28 cellular contexts compared by ENCODE assay signal in genomic region chr1:151847867-151848596, GRCh38. TPM values are rescaled to one million over a fixed set of nuclear protein-coding genes. Genes with fewer than 3 reads are reported as not detected.
DNase-seq lines count a peak whose midpoint lies in the region; ATAC-seq, FAIRE-seq and TF ChIP-seq lines count a peak whose summit lies in the region.
"Had no signal": no experiment of that assay in that cellular context is flagged by ENCODE, and none has a peak within 500 bp of the region (broad histone marks: within the 10 kb centered on the region; RNA-seq: fewer than 3 reads in every experiment).

No MANE protein-coding gene starts in this region.

- H3K4me1 ChIP-seq in endothelial cell of umbilical vein (ENCODE audit: control insufficient read depth, extremely low read depth, insufficient read depth, low read length): peaks cover 17% of the 10 kb centered on the region
- H3K4me1 ChIP-seq: breast epithelium, gastrocnemius medialis, tibial nerve had no signal

- FAIRE-seq in endothelial cell of umbilical vein (lab: Jason Lieb, UNC): peak; percentile 97
- FAIRE-seq: H1, keratinocyte had no signal

- peaks cover 9 to 16% of the 10 kb centered on the region in 2 donors for H3K36me3 Mint-ChIP-seq in activated T-cell treated with anti-CD3 and anti-CD28 coated beads, Interleukin-2, amount 50 U/mL, for 72 hours (ENCODE audit: insufficient read depth in 2 of 2)
- H3K36me3 Mint-ChIP-seq in stimulated activated naive B cell treated with anti-CD40 and anti-IgM and Interleukin-4, amounts not matched to agents 10 μg/mL and 1 μg/mL and 100 μg/mL, for 72 hours: peaks cover 15 to 40% of the 10 kb centered on the region in 2 donors
- H3K36me3 Mint-ChIP-seq: memory B cell had no signal

- no peaks in the 10 kb centered on the region for H3K9me3 ChIP-seq in endothelial cell of umbilical vein (replicated peaks; ENCODE audit: control insufficient read depth, insufficient read depth, low read length)
- H3K9me3 ChIP-seq: breast epithelium, gastrocnemius medialis, tibial nerve had no signal

- peak overlapping the region; percentile 71 to 74 for H3K4me3 Mint-ChIP-seq in activated T-cell treated with anti-CD3 and anti-CD28 coated beads, Interleukin-2, amount 50 U/mL, for 72 hours
- H3K4me3 Mint-ChIP-seq in stimulated activated naive B cell treated with anti-CD40 and anti-IgM and Interleukin-4, amounts not matched to agents 10 μg/mL and 1 μg/mL and 100 μg/mL, for 72 hours: no peak overlapping the region
- H3K4me3 Mint-ChIP-seq: CD4-positive, alpha-beta T cell; dendritic cell treated with granulocyte-macrophage colony-stimulating factor and Interleukin-4, amounts not matched to agents 40 ng/mL and 50 ng/mL, for 4 days; memory B cell; naive B cell had no signal

- H3K4me3 ChIP-seq in endothelial cell of umbilical vein (replicated peaks in 1 of 3; ENCODE audit: insufficient read depth in 1 of 3, low read depth in 1 of 3, low read length in 3 of 3): no peak overlapping the region
- H3K4me3 ChIP-seq: breast epithelium, gastrocnemius medialis, tibial nerve had no signal

- peak overlapping the region; percentile 93 for H3K27ac Mint-ChIP-seq in activated T-cell treated with anti-CD3 and anti-CD28 coated beads, Interleukin-2, amount 50 U/mL, for 72 hours
- no peak overlapping the region for H3K27ac Mint-ChIP-seq in stimulated activated naive B cell treated with anti-CD40 and anti-IgM and Interleukin-4, amounts not matched to agents 10 μg/mL and 1 μg/mL and 100 μg/mL, for 72 hours
- H3K27ac Mint-ChIP-seq: CD4-positive, alpha-beta T cell; dendritic cell treated with granulocyte-macrophage colony-stimulating factor and Interleukin-4, amounts not matched to agents 40 ng/mL and 50 ng/mL, for 4 days; memory B cell had no signal

- POLR2A ChIA-PET in endothelial cell of umbilical vein (lab: Charles Lee): no interaction called here

- peaks cover 38% of the 10 kb centered on the region for H3K4me1 Mint-ChIP-seq in activated T-cell treated with anti-CD3 and anti-CD28 coated beads, Interleukin-2, amount 50 U/mL, for 72 hours (ENCODE audit: low read depth)
- peaks cover 18 to 29% of the 10 kb centered on the region in 2 donors for H3K4me1 Mint-ChIP-seq in stimulated activated naive B cell treated with anti-CD40 and anti-IgM and Interleukin-4, amounts not matched to agents 10 μg/mL and 1 μg/mL and 100 μg/mL, for 72 hours

- no peaks in the 10 kb centered on the region for H3K36me3 ChIP-seq in endothelial cell of umbilical vein (ENCODE audit: control insufficient read depth in 2 of 2, extremely low read depth in 1 of 2, insufficient read depth in 2 of 2, low read length in 2 of 2)
- H3K36me3 ChIP-seq: breast epithelium, gastrocnemius medialis had no signal

- intact Hi-C loops in endothelial cell of umbilical vein (cut with micrococcal nuclease) (loop anchor here (2.0 to 5.0 kb wide), 2 partner anchors 21 to 59 kb away; partner anchors contain the start of gene THEM4), sciatic nerve (cut with DNase I) (no loop called here)

- TF ChIP-seq POLR2A in endothelial cell of umbilical vein (IDR thresholded peaks at IDR 0.05; ENCODE audit: low read depth, low read length): no peak

- TF ChIP-seq CTCF in endothelial cell of umbilical vein (IDR thresholded peaks at IDR 0.05; ENCODE audit: extremely low read depth in 1 of 2, insufficient read depth in 1 of 2, low read depth in 1 of 2, low read length in 2 of 2): no peak

- DNase-seq in activated T-cell treated with anti-CD3 and anti-CD28 coated beads, Interleukin-2, amount 50 U/mL, for 72 hours: no peak
- no peak for DNase-seq in activated T-cell treated with anti-CD3 and anti-CD28 coated beads, Interleukin-2, amount 50 U/mL, for 1 hour
- DNase-seq in LHCN-M2 (ENCODE audit: low read depth) (peak; percentile 48), endothelial cell of umbilical vein (ENCODE audit: low read depth, low spot score) (peak; percentile 92), sciatic nerve (ENCODE audit: low spot score) (peak; percentile 32), HK-2 (ENCODE audit: unreplicated experiment) (no peak), NCI-H2029 (lab: John Stamatoyannopoulos, UW) (no peak)
- DNase-seq in stimulated activated naive B cell treated with anti-CD40 and anti-IgM and Interleukin-4, amounts not matched to agents 10 μg/mL and 1 μg/mL and 100 μg/mL, for 72 hours: no peak
- DNase-seq: ACHN, DMS53, gastrocnemius medialis, KG1, MV-4-11, naive B cell, NCI-H187 treated with DMSO at 0.1 percent for 48 hours, NCI-H226, SIG-M5 had no signal

- no peaks in the 10 kb centered on the region for H3K79me2 ChIP-seq in endothelial cell of umbilical vein (ENCODE audit: control insufficient read depth, insufficient read depth, low read length)

- ATAC-seq in activated T-cell treated with anti-CD3 and anti-CD28 coated beads, Interleukin-2, amount 50 U/mL, for 72 hours (replicated peaks in 1 of 2): peak; percentile 8
- no peak for ATAC-seq in sciatic nerve
- no peak for ATAC-seq in stimulated activated naive B cell treated with anti-CD40 and anti-IgM and Interleukin-4, amounts not matched to agents 10 μg/mL and 1 μg/mL and 100 μg/mL, for 72 hours (replicated peaks)
- ATAC-seq: gastrocnemius medialis had no signal

- H3K27ac ChIP-seq in endothelial cell of umbilical vein (ENCODE audit: insufficient read depth, low read depth, low read length): peak overlapping the region; percentile 69
- H3K27ac ChIP-seq: breast epithelium, gastrocnemius medialis, tibial nerve, VCaP had no signal

- CTCF ChIA-PET in endothelial cell of umbilical vein (lab: Charles Lee): interaction anchor here (0.9 to 3.6 kb wide), 10 partner anchors 10 to 547 kb away, joined by 3 to 22 read pairs (median 4); partner anchors contain the start of gene MRPL9

- H3K9me3 Mint-ChIP-seq in activated T-cell treated with anti-CD3 and anti-CD28 coated beads, Interleukin-2, amount 50 U/mL, for 72 hours: no peaks in the 10 kb centered on the region
- H3K9me3 Mint-ChIP-seq in stimulated activated naive B cell treated with anti-CD40 and anti-IgM and Interleukin-4, amounts not matched to agents 10 μg/mL and 1 μg/mL and 100 μg/mL, for 72 hours: no peaks in the 10 kb centered on the region
- H3K9me3 Mint-ChIP-seq: CD4-positive, alpha-beta T cell; dendritic cell treated with granulocyte-macrophage colony-stimulating factor and Interleukin-4, amounts not matched to agents 40 ng/mL and 50 ng/mL, for 4 days; memory B cell had no signal

- dilution Hi-C loops in endothelial cell of umbilical vein (cut with MboI; ENCODE audit: extremely low pct_ligation_motif_present, low sequenced_read_pairs): no loop called here

- peak overlapping the region; percentile 27 for H3K4me2 ChIP-seq in endothelial cell of umbilical vein (ENCODE audit: insufficient read depth, low read length)

- no peaks in the 10 kb centered on the region for H3K27me3 Mint-ChIP-seq in activated T-cell treated with anti-CD3 and anti-CD28 coated beads, Interleukin-2, amount 50 U/mL, for 72 hours (ENCODE audit: low read depth)
- H3K27me3 Mint-ChIP-seq in stimulated activated naive B cell treated with anti-CD40 and anti-IgM and Interleukin-4, amounts not matched to agents 10 μg/mL and 1 μg/mL and 100 μg/mL, for 72 hours: peaks cover 32 to 49% of the 10 kb centered on the region in 2 donors
- H3K27me3 Mint-ChIP-seq: CD4-positive, alpha-beta T cell had no signal

- H2AFZ ChIP-seq in endothelial cell of umbilical vein (ENCODE audit: low read depth, low read length): no peak overlapping the region

- no peak overlapping the region for H3K9ac ChIP-seq in endothelial cell of umbilical vein (replicated peaks; ENCODE audit: extremely low read depth, insufficient read depth, low read length)

- peaks cover 3 to 7% of the 10 kb centered on the region in 2 experiments for H3K27me3 ChIP-seq in endothelial cell of umbilical vein (ENCODE audit: control insufficient read depth in 2 of 2, insufficient read depth in 2 of 2, low read length in 2 of 2)
- H3K27me3 ChIP-seq: breast epithelium, tibial nerve had no signal

- no peaks in the 10 kb centered on the region for H4K20me1 ChIP-seq in endothelial cell of umbilical vein (replicated peaks; ENCODE audit: control insufficient read depth, extremely low read depth, insufficient read depth, low read length)

- BruUV-seq in endothelial cell of umbilical vein (replicated peaks; lab: Mats Ljungman, UMichigan): no TSS peak

- no peaks in the 10 kb centered on the region for H3K9me1 ChIP-seq in endothelial cell of umbilical vein (replicated peaks; ENCODE audit: control insufficient read depth, extremely low read depth, insufficient read depth, low read length)

RNA-seq across cellular contexts. Expression of gene THEM5, which starts 5.5 kb away (rescaled TPM):
- under 1 TPM in 1 of 2 donors, not detected in 1; 0.25 TPM for total RNA-seq in activated T-cell treated with anti-CD3 and anti-CD28 coated beads, Interleukin-2, amount 50 U/mL, for 72 hours
- total RNA-seq in LHCN-M2 (2014; rRNA removed): not detected in 2 replicates
- 0.06 TPM for polyA plus RNA-seq in LHCN-M2 (2012)
- total RNA-seq in endothelial cell of umbilical vein: not detected in 2 replicates
- not detected in 2 replicates for polyA plus RNA-seq in endothelial cell of umbilical vein
- not detected in 2 replicates for polyA plus RNA-seq in endothelial cell of umbilical vein (2011; cell fraction: cytosol; rRNA removed)
- not detected in 2 replicates for polyA plus RNA-seq in endothelial cell of umbilical vein (2011; cell fraction: nucleus; rRNA removed)
- polyA plus RNA-seq in endothelial cell of umbilical vein (2012): 0.37 TPM in 1 of 2 replicates, not detected in the other
- polyA minus RNA-seq in endothelial cell of umbilical vein: not detected in 2 replicates
- 3.1 TPM for polyA minus RNA-seq in endothelial cell of umbilical vein (2011; cell fraction: cytosol; rRNA and poly(A)+ RNA removed)
- polyA minus RNA-seq in endothelial cell of umbilical vein (2011; cell fraction: nucleus; rRNA and poly(A)+ RNA removed): not detected in 2 replicates
- total RNA-seq in sciatic nerve: not detected
- total RNA-seq: breast epithelium; CD4-positive, alpha-beta T cell; gastrocnemius medialis; H1; HT-29; osteocyte; tibial nerve had no signal
- polyA plus RNA-seq: adipose tissue, H1 had no signal

RNA-seq across cellular contexts. Expression of gene C2CD4D, which starts 8.4 kb away (rescaled TPM):
- 1 to 10 TPM; 2.1 to 4.4 TPM for total RNA-seq in activated T-cell treated with anti-CD3 and anti-CD28 coated beads, Interleukin-2, amount 50 U/mL, for 72 hours
- not detected in 2 replicates for total RNA-seq in LHCN-M2 (2014; rRNA removed)
- 0.12 TPM for polyA plus RNA-seq in LHCN-M2 (2012)
- 0.18 TPM in 1 of 2 replicates, not detected in the other for total RNA-seq in endothelial cell of umbilical vein
- polyA plus RNA-seq in endothelial cell of umbilical vein: 0.05 TPM in 1 of 2 replicates, not detected in the other
- polyA plus RNA-seq in endothelial cell of umbilical vein (2011; cell fraction: cytosol; rRNA removed): not detected in 2 replicates
- not detected in 2 replicates for polyA plus RNA-seq in endothelial cell of umbilical vein (2011; cell fraction: nucleus; rRNA removed)
- polyA plus RNA-seq in endothelial cell of umbilical vein (2012): 0.19 and 0.26 TPM in 2 replicates
- not detected in 2 replicates for polyA minus RNA-seq in endothelial cell of umbilical vein
- not detected for polyA minus RNA-seq in endothelial cell of umbilical vein (2011; cell fraction: cytosol; rRNA and poly(A)+ RNA removed)
- polyA minus RNA-seq in endothelial cell of umbilical vein (2011; cell fraction: nucleus; rRNA and poly(A)+ RNA removed): not detected in 2 replicates
- total RNA-seq in sciatic nerve: 0.45 TPM
- total RNA-seq: gastrocnemius medialis, osteocyte had no signal

RNA-seq across cellular contexts. Expression of gene RORC, which starts 16.4 kb away (rescaled TPM):
- total RNA-seq in activated T-cell treated with anti-CD3 and anti-CD28 coated beads, Interleukin-2, amount 50 U/mL, for 72 hours: 10 to 100 TPM in 1 of 2 donors, 1 to 10 TPM in 1; 1.8 to 10.3 TPM
- total RNA-seq in LHCN-M2 (2014; rRNA removed) (not detected in 2 replicates), endothelial cell of umbilical vein (not detected in 2 replicates), sciatic nerve (0.45 TPM)
- 0.01 TPM for polyA plus RNA-seq in LHCN-M2 (2012)
- not detected in 2 replicates for polyA plus RNA-seq in endothelial cell of umbilical vein
- not detected in 2 replicates for polyA plus RNA-seq in endothelial cell of umbilical vein (2011; cell fraction: cytosol; rRNA removed)
- polyA plus RNA-seq in endothelial cell of umbilical vein (2011; cell fraction: nucleus; rRNA removed): not detected in 2 replicates
- polyA plus RNA-seq in endothelial cell of umbilical vein (2012): not detected in 2 replicates
- polyA minus RNA-seq in endothelial cell of umbilical vein: not detected in 2 replicates
- polyA minus RNA-seq in endothelial cell of umbilical vein (2011; cell fraction: cytosol; rRNA and poly(A)+ RNA removed): 7.6 TPM
- not detected in 2 replicates for polyA minus RNA-seq in endothelial cell of umbilical vein (2011; cell fraction: nucleus; rRNA and poly(A)+ RNA removed)
- total RNA-seq: osteocyte had no signal

RNA-seq across cellular contexts. Expression of gene LINGO4, which starts 42.8 kb away (rescaled TPM):
- total RNA-seq in activated T-cell treated with anti-CD3 and anti-CD28 coated beads, Interleukin-2, amount 50 U/mL, for 72 hours: under 1 TPM; 0.19 to 0.88 TPM
- total RNA-seq in LHCN-M2 (2014; rRNA removed) (not detected in 2 replicates), endothelial cell of umbilical vein (not detected in 2 replicates), sciatic nerve (not detected)
- not detected for polyA plus RNA-seq in LHCN-M2 (2012)
- not detected in 2 replicates for polyA plus RNA-seq in endothelial cell of umbilical vein
- not detected in 2 replicates for polyA plus RNA-seq in endothelial cell of umbilical vein (2011; cell fraction: cytosol; rRNA removed)
- not detected in 2 replicates for polyA plus RNA-seq in endothelial cell of umbilical vein (2011; cell fraction: nucleus; rRNA removed)
- not detected in 2 replicates for polyA plus RNA-seq in endothelial cell of umbilical vein (2012)
- polyA minus RNA-seq in endothelial cell of umbilical vein: not detected in 2 replicates
- polyA minus RNA-seq in endothelial cell of umbilical vein (2011; cell fraction: cytosol; rRNA and poly(A)+ RNA removed): not detected
- not detected in 2 replicates for polyA minus RNA-seq in endothelial cell of umbilical vein (2011; cell fraction: nucleus; rRNA and poly(A)+ RNA removed)
- total RNA-seq: H1, HT-29, osteocyte, tibial nerve had no signal
- polyA plus RNA-seq: keratinocyte had no signal

RNA-seq across cellular contexts. Expression of gene TDRKH, which starts 57.7 kb away (rescaled TPM):
- total RNA-seq in activated T-cell treated with anti-CD3 and anti-CD28 coated beads, Interleukin-2, amount 50 U/mL, for 72 hours: 10 to 100 TPM; 26.3 to 29.3 TPM
- total RNA-seq in LHCN-M2 (2014; rRNA removed): 1.0 and 1.9 TPM in 2 replicates
- 1.5 TPM for polyA plus RNA-seq in LHCN-M2 (2012)
- 9.3 and 9.6 TPM in 2 replicates for total RNA-seq in endothelial cell of umbilical vein
- polyA plus RNA-seq in endothelial cell of umbilical vein: 3.0 and 3.9 TPM in 2 replicates
- polyA plus RNA-seq in endothelial cell of umbilical vein (2011; cell fraction: cytosol; rRNA removed): 4.3 and 4.4 TPM in 2 replicates
- polyA plus RNA-seq in endothelial cell of umbilical vein (2011; cell fraction: nucleus; rRNA removed): 6.8 and 6.9 TPM in 2 replicates
- polyA plus RNA-seq in endothelial cell of umbilical vein (2012): 6.3 and 7.2 TPM in 2 replicates
- 6.2 TPM in 2 replicates for polyA minus RNA-seq in endothelial cell of umbilical vein
- 0.82 TPM for polyA minus RNA-seq in endothelial cell of umbilical vein (2011; cell fraction: cytosol; rRNA and poly(A)+ RNA removed)
- polyA minus RNA-seq in endothelial cell of umbilical vein (2011; cell fraction: nucleus; rRNA and poly(A)+ RNA removed): 3.1 and 3.3 TPM in 2 replicates
- total RNA-seq in sciatic nerve: 13.2 TPM

Comparison
In these comparisons a context has a peak if more than half of its experiments do, and no peak if none do; other contexts are left out.
1. ATAC-seq: peak in activated T-cell treated with anti-CD3 and anti-CD28 coated beads, Interleukin-2, amount 50 U/mL, for 72 hours (2 of 2); none in sciatic nerve (single experiment) and stimulated activated naive B cell treated with anti-CD40 and anti-IgM and Interleukin-4, amounts not matched to agents 10 μg/mL and 1 μg/mL and 100 μg/mL, for 72 hours (0 of 2).
2. DNase-seq: peak in LHCN-M2 (single experiment), endothelial cell of umbilical vein (single experiment) and sciatic nerve (single experiment); none in activated T-cell treated with anti-CD3 and anti-CD28 coated beads, Interleukin-2, amount 50 U/mL, for 72 hours (0 of 2), activated T-cell treated with anti-CD3 and anti-CD28 coated beads, Interleukin-2, amount 50 U/mL, for 1 hour (single experiment), stimulated activated naive B cell treated with anti-CD40 and anti-IgM and Interleukin-4, amounts not matched to agents 10 μg/mL and 1 μg/mL and 100 μg/mL, for 72 hours (single experiment), HK-2 (single experiment) and NCI-H2029 (single experiment).
3. H3K4me3 Mint-ChIP-seq: peak in activated T-cell treated with anti-CD3 and anti-CD28 coated beads, Interleukin-2, amount 50 U/mL, for 72 hours (2 of 2); none in stimulated activated naive B cell treated with anti-CD40 and anti-IgM and Interleukin-4, amounts not matched to agents 10 μg/mL and 1 μg/mL and 100 μg/mL, for 72 hours (0 of 2).